Comparison of ENCODE assay signal across 11 cellular contexts in the genomic region with DNA sequence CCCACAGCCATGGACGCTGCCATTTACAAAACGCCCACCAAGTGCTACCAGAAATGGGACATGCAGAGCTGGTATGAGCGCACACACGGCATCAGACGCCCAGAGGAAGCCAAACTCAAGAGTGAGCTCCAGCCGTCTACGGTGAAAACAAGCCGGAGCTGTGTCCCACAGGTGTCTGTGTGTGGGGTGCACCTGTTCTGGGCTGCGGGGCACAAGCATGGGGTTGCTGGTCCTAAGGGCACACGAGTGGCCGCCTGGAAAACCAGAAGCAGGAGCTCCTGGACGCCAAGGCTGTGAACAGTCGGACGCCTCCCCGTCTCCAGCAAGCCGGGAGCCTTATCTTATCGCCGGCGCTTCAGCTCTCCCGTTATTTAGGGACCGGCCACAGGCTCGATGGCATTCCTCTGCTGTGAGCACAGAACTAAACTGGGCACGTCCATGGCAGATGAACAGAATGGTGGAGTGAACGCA.
"Had no signal": no experiment of that assay in that cellular context is flagged by ENCODE, and none has a peak within 500 bp of the region (broad histone marks: within the 10 kb centered on the region; RNA-seq: fewer than 3 reads in every experiment).

No MANE protein-coding gene starts in this region.

- H3K36me3 ChIP-seq: pancreas had no signal

- ATAC-seq: left lobe of liver; pancreas; stimulated activated naive B cell treated with anti-CD40 and anti-IgM and Interleukin-4, amounts not matched to agents 10 μg/mL and 1 μg/mL and 100 μg/mL, for 72 hours had no signal

- H3K4me3 ChIP-seq: pancreas had no signal

- H3K27ac ChIP-seq: pancreas had no signal

- DNase-seq: activated CD4-positive, CD25-positive, alpha-beta regulatory T cell; activated T-cell treated with anti-CD3 and anti-CD28 coated beads, Interleukin-2, amount 50 U/mL, for 1 hour; endodermal cell; immature natural killer cell; retina; stimulated activated CD4-positive, alpha-beta T cell treated with anti-CD3 and anti-CD28 coated beads, Interleukin-2, amount 100 ng/mL, for 24 hours; stimulated activated naive B cell treated with anti-CD40 and anti-IgM and Interleukin-4, amounts not matched to agents 10 μg/mL and 1 μg/mL and 100 μg/mL, for 72 hours; substantia nigra; trophoblast cell had no signal

- H3K27me3 ChIP-seq: pancreas had no signal

- H3K9me3 ChIP-seq: pancreas had no signal
